In the genomic region with DNA sequence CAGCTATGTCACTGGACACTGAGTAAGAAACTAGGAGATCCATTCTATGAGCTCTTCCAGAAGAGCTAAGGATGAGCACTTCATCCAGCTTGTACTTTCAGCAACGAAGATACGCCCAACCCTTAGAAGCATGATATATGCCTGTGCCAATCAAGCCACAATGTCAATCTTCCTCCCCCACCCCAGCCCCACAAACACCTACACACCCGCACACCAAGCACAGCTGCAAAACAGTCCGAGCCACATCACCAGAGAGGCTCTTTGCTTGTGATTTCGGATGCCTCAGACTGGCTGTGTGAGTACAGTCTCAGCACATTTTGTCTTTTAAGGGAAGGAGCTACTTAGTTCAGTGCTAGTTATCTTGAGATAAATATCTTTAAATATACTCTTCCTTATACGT, we compare ENCODE assay signal across 19 cellular contexts.
DNase-seq lines count a peak whose midpoint lies in the region; ATAC-seq and TF ChIP-seq lines count a peak whose summit lies in the region.
"Had no signal": no experiment of that assay in that cellular context is flagged by ENCODE, and none has a peak within 500 bp of the region (broad histone marks: within the 10 kb centered on the region; RNA-seq: fewer than 3 reads in every experiment).

No MANE protein-coding gene starts in this region.

- no peak overlapping the region for H2BK20ac ChIP-seq in H9 (ENCODE audit: low read depth, low read length, poor library complexity, severe bottlenecking)

- H3K4me2 ChIP-seq in H9 (ENCODE audit: insufficient read depth, insufficient read length, low read length) (no peak overlapping the region), PC-3 (ENCODE audit: low read length) (no peak overlapping the region)
- H3K4me2 ChIP-seq: BLaER1 treated with 17β-estradiol and CSF1 and Interleukin-3, amounts not matched to agents 10 nM and 100 nM had no signal

- TF ChIP-seq POLR2A in uterus (IDR thresholded peaks at IDR 0.05) = no peak

- H3K36me3 Mint-ChIP-seq in H9 (ENCODE audit: insufficient read depth in 1 of 3, low read depth in 3 of 3) (no peaks in the 10 kb centered on the region), WTC11 (no peaks in the 10 kb centered on the region), memory B cell (no peaks in the 10 kb centered on the region), immature natural killer cell (no peaks in the 10 kb centered on the region)
- H3K36me3 Mint-ChIP-seq: CD8-positive, alpha-beta T cell had no signal

- H3K27me3 ChIP-seq in H9 (ENCODE audit: insufficient read depth, low read length) (no peaks in the 10 kb centered on the region), PC-3 (ENCODE audit: low read length) (no peaks in the 10 kb centered on the region), uterus (no peaks in the 10 kb centered on the region)
- H3K27me3 ChIP-seq: BLaER1 treated with 17β-estradiol and CSF1 and Interleukin-3, amounts not matched to agents 10 nM and 100 nM had no signal

- H3K23me2 ChIP-seq in H9 (ENCODE audit: insufficient read length, low read depth, low read length, poor library complexity, severe bottlenecking) = no peaks in the 10 kb centered on the region

- BruUV-seq in PC-3 (replicated peaks; lab: Mats Ljungman, UMichigan) = no TSS peak

- no peak for DNase-seq in H9
- no peak for DNase-seq in WTC11 (ENCODE audit: low spot score)
- DNase-seq in memory B cell (ENCODE audit: low spot score in 2 of 2) = no peak
- no peak for DNase-seq in immature natural killer cell
- DNase-seq in SHP77 (lab: John Stamatoyannopoulos, UW) = no peak
- no peak for DNase-seq in PC-3
- DNase-seq in uterus = no peak
- DNase-seq: CD8-positive, alpha-beta T cell; Karpas-422; NCI-H1048; NCI-H1436 treated with DMSO at 0.1 percent for 48 hours; NCI-H2029; NCI-H2171; Right ventricle myocardium superior had no signal

- H3K9me3 Mint-ChIP-seq in H9 = no peaks in the 10 kb centered on the region
- no peaks in the 10 kb centered on the region for H3K9me3 Mint-ChIP-seq in WTC11
- no peaks in the 10 kb centered on the region for H3K9me3 Mint-ChIP-seq in memory B cell
- no peaks in the 10 kb centered on the region for H3K9me3 Mint-ChIP-seq in immature natural killer cell
- H3K9me3 Mint-ChIP-seq: CD8-positive, alpha-beta T cell; IgD-negative memory B cell had no signal

- H3K4me1 Mint-ChIP-seq in H9 (peaks cover 57 to 59% of the 10 kb centered on the region in 2 experiments), WTC11 (peaks cover 71% of the 10 kb centered on the region), memory B cell (peaks cover 14% of the 10 kb centered on the region), immature natural killer cell (no peaks in the 10 kb centered on the region)

- no peak overlapping the region for H2BK15ac ChIP-seq in H9 (ENCODE audit: low read depth, low read length)

- no peak overlapping the region for H3K4ac ChIP-seq in H9 (ENCODE audit: low read depth, low read length)

- H3K27ac ChIP-seq in H9 (ENCODE audit: insufficient read length, low read depth, low read length) = no peak overlapping the region
- no peak overlapping the region for H3K27ac ChIP-seq in PC-3 (ENCODE audit: low read length)
- H3K27ac ChIP-seq in uterus = no peak overlapping the region
- H3K27ac ChIP-seq: BLaER1 treated with 17β-estradiol and CSF1 and Interleukin-3, amounts not matched to agents 10 nM and 100 nM; HL-60; SK-N-MC had no signal

- H3K23ac ChIP-seq in H9 (ENCODE audit: insufficient read length, low read depth, low read length) = no peak overlapping the region

- H3K79me2 ChIP-seq in H9 (ENCODE audit: insufficient read depth, low read length) = no peaks in the 10 kb centered on the region
- no peaks in the 10 kb centered on the region for H3K79me2 ChIP-seq in PC-3 (ENCODE audit: low read length)

- H3K18ac ChIP-seq in H9 (ENCODE audit: insufficient read length, low read depth, low read length) = no peak overlapping the region

- no peak overlapping the region for H3K4me3 Mint-ChIP-seq in H9
- H3K4me3 Mint-ChIP-seq in WTC11 = no peak overlapping the region
- H3K4me3 Mint-ChIP-seq in memory B cell = no peak overlapping the region
- H3K4me3 Mint-ChIP-seq in immature natural killer cell = no peak overlapping the region
- H3K4me3 Mint-ChIP-seq: CD8-positive, alpha-beta T cell had no signal

- no peaks in the 10 kb centered on the region for H3K9me3 ChIP-seq in H9 (ENCODE audit: control insufficient read depth, low read depth, low read length)
- H3K9me3 ChIP-seq in PC-3 (ENCODE audit: low read length) = no peaks in the 10 kb centered on the region
- no peaks in the 10 kb centered on the region for H3K9me3 ChIP-seq in uterus
- H3K9me3 ChIP-seq: BLaER1 treated with 17β-estradiol and CSF1 and Interleukin-3, amounts not matched to agents 10 nM and 100 nM; HAP-1 had no signal

- no peak overlapping the region for H3K4me3 ChIP-seq in PC-3 (ENCODE audit: low read length)
- H3K4me3 ChIP-seq in uterus = no peak overlapping the region
- H3K4me3 ChIP-seq: BLaER1 treated with 17β-estradiol and CSF1 and Interleukin-3, amounts not matched to agents 10 nM and 100 nM; HAP-1; SK-N-MC had no signal

- H2BK120ac ChIP-seq in H9 (ENCODE audit: low read depth, low read length, poor library complexity, severe bottlenecking) = no peak overlapping the region

- H3F3A ChIP-seq in PC-3 (ENCODE audit: low read length, unreplicated experiment) = no peaks in the 10 kb centered on the region

- H3K27me3 Mint-ChIP-seq in H9 (ENCODE audit: low read depth) (no peaks in the 10 kb centered on the region), WTC11 (ENCODE audit: low read depth) (no peaks in the 10 kb centered on the region), memory B cell (no peaks in the 10 kb centered on the region), immature natural killer cell (ENCODE audit: low read depth in 3 of 3) (peaks cover 0 to 5% (median 2%) of the 10 kb centered on the region in 3 donors)

- ATAC-seq in WTC11 = no peak
- no peak for ATAC-seq in memory B cell (ENCODE audit: low read depth)
- ATAC-seq in PC-3 = no peak
- ATAC-seq: CD8-positive, alpha-beta T cell had no signal

- H4K20me1 ChIP-seq in H9 (ENCODE audit: control insufficient read depth, insufficient read depth, insufficient read length) = no peaks in the 10 kb centered on the region
- H4K20me1 ChIP-seq in PC-3 (ENCODE audit: low read length) = no peaks in the 10 kb centered on the region
- H4K20me1 ChIP-seq: BLaER1 treated with 17β-estradiol and CSF1 and Interleukin-3, amounts not matched to agents 10 nM and 100 nM had no signal

- TF ChIP-seq CTCF in H9 (conservative IDR thresholded peaks at IDR 0.05) = no peak
- TF ChIP-seq CTCF in WTC11 (IDR thresholded peaks at IDR 0.05) = no peak
- TF ChIP-seq CTCF in PC-3 (conservative IDR thresholded peaks at IDR 0.05; ENCODE audit: low read depth, low read length) = no peak
- TF ChIP-seq CTCF in uterus (IDR thresholded peaks at IDR 0.05) = no peak

- no peak overlapping the region; the same call in 1 of the 2 replicates for H3K14ac ChIP-seq in H9 (ENCODE audit: insufficient read depth, low read length)

- CTCF ChIA-PET in WTC11 (lab: Charles Lee) = interaction anchor here (0.7 to 1.1 kb wide), 2 partner anchors 14 to 23 kb away, joined by 3 read pairs; no protein-coding TSS in a partner anchor
- CTCF ChIA-PET in PC-3 (lab: Charles Lee) = no interaction called here

- H3K56ac ChIP-seq in H9 (ENCODE audit: insufficient read length, low read depth, low read length) = no peak overlapping the region

- intact Hi-C loops in PC-3 (cut with micrococcal nuclease) = no loop called here
- intact Hi-C loops in uterus (cut with DNase I; ENCODE audit: low total_unique reads) = no loop called here

- H2BK5ac ChIP-seq in H9 (ENCODE audit: insufficient read length, low read length) = no peak overlapping the region

- H3K4me1 ChIP-seq in H9 (ENCODE audit: insufficient read depth, low read length) = peaks cover 16% of the 10 kb centered on the region
- H3K4me1 ChIP-seq in PC-3 (ENCODE audit: insufficient read depth, low read length) = peaks cover 4% of the 10 kb centered on the region; the same call in 1 of the 2 replicates
- no peaks in the 10 kb centered on the region for H3K4me1 ChIP-seq in uterus

- H3K9me2 ChIP-seq in PC-3 (replicated peaks; ENCODE audit: low read length) = no peaks in the 10 kb centered on the region

- no peak overlapping the region for H4K5ac ChIP-seq in H9 (ENCODE audit: insufficient read length, low read depth, low read length)

- no peaks in the 10 kb centered on the region for H3K79me1 ChIP-seq in H9 (ENCODE audit: insufficient read depth, low read depth, low read length, poor library complexity, severe bottlenecking)

- H3K36me3 ChIP-seq in PC-3 (ENCODE audit: low read depth, low read length) (no peaks in the 10 kb centered on the region), uterus (no peaks in the 10 kb centered on the region)
- H3K36me3 ChIP-seq: BLaER1 treated with 17β-estradiol and CSF1 and Interleukin-3, amounts not matched to agents 10 nM and 100 nM; HAP-1 had no signal

- H2BK12ac ChIP-seq in H9 (ENCODE audit: insufficient read length, low read depth, low read length) = no peak overlapping the region

- H2AFZ ChIP-seq in H9 (ENCODE audit: low read length) (no peak overlapping the region), PC-3 (ENCODE audit: low read length) (no peak overlapping the region)

- H4K8ac ChIP-seq in H9 (replicated peaks; ENCODE audit: insufficient read length, low read depth, low read length) = no peak overlapping the region

- peak overlapping the region in 2 of 3 experiments; percentile 4 to 60; a peak in 4 of 7 replicates for H3K27ac Mint-ChIP-seq in H9
- H3K27ac Mint-ChIP-seq in WTC11 = peak overlapping the region; percentile 65
- H3K27ac Mint-ChIP-seq in memory B cell = peak overlapping the region; percentile 68
- H3K27ac Mint-ChIP-seq in immature natural killer cell = no peak overlapping the region
- H3K27ac Mint-ChIP-seq: CD8-positive, alpha-beta T cell had no signal

- WGBS in H9 (ENCODE audit: extremely low coverage, insufficient read length, low lambda C conversion rate) = no CpG with 5 or more reads among the region's 6 CpGs

- no peak overlapping the region for H2AK5ac ChIP-seq in H9 (ENCODE audit: insufficient read length, low read length)

- no peak overlapping the region for H4K91ac ChIP-seq in H9 (ENCODE audit: insufficient read length, low read depth, low read length)

- no peak overlapping the region for H3T11ph ChIP-seq in H9 (ENCODE audit: low read length)

- H3K9ac ChIP-seq in H9 (ENCODE audit: extremely low read depth, insufficient read length, low read length) (no peak overlapping the region), PC-3 (ENCODE audit: low read length) (no peak overlapping the region)
- H3K9ac ChIP-seq: BLaER1 treated with 17β-estradiol and CSF1 and Interleukin-3, amounts not matched to agents 10 nM and 100 nM had no signal

- POLR2A ChIA-PET in WTC11 (lab: Charles Lee) (no interaction called here), PC-3 (lab: Charles Lee; ENCODE audit: unreplicated experiment) (no interaction called here)

TF ChIP-seq in WTC11, 78 proteins besides CTCF, POLR2A, EP300 and RAD21 (continues in another document):
- TF ChIP-seq TEAD4 (CRISPR knock-in tag; IDR thresholded peaks at IDR 0.05) = no peak

Comparison
In these comparisons a context has a peak if more than half of its experiments do, and no peak if none do; other contexts are left out.
1. H3K27ac Mint-ChIP-seq: peak in H9 (2 of 3), WTC11 (single experiment) and memory B cell (single experiment); none in immature natural killer cell (0 of 6).